13 cellular contexts compared by ENCODE assay signal in the genomic region with DNA sequence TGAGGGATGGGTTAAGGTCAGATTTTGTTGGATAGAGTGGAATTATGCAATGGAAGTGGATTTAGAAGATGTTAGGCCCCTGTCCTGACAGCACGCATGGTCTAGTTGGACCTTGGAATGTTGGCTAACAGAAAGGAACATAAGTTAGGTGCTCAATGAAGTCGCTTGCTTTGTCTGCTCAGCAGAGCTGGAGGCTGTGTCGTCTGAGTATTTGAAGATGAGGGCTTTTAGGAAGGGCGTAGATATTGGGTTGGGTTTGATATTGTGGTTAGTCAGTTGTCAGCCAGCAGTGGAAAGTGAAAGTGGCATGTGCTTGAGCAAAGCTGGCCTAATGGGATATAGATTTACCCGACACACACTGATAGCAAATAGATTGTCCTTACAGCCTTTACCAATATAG.
DNase-seq lines count a peak whose midpoint lies in the region; ATAC-seq, FAIRE-seq and TF ChIP-seq lines count a peak whose summit lies in the region.
"Had no signal": no experiment of that assay in that cellular context is flagged by ENCODE, and none has a peak within 500 bp of the region (broad histone marks: within the 10 kb centered on the region; RNA-seq: fewer than 3 reads in every experiment).

No MANE protein-coding gene starts in this region.

- H2AFZ ChIP-seq in GM12878 (ENCODE audit: control insufficient read depth, low read depth, low read length) = no peak overlapping the region

- CTCF ChIA-PET in GM12878 (lab: Yijun Ruan, JAX) = interaction anchor here (0.8 to 5.2 kb wide), 12 partner anchors 11 to 241 kb away, joined by 4 to 48 read pairs (median 8); no protein-coding TSS in a partner anchor

- no peak for TF ChIP-seq CTCF in NB4 (IDR thresholded peaks at IDR 0.05; ENCODE audit: low read depth, low read length)
- no peak for TF ChIP-seq CTCF in GM12878 (IDR thresholded peaks at IDR 0.05 in 2 of 3, conservative IDR thresholded peaks at IDR 0.05 in 1 of 3; ENCODE audit: control insufficient read depth in 2 of 3, extremely low read depth in 1 of 3, insufficient read depth in 1 of 3, low read depth in 3 of 3, low read length in 3 of 3)
- no peak for TF ChIP-seq CTCF in spleen (IDR thresholded peaks at IDR 0.05 in 8 of 11, conservative IDR thresholded peaks at IDR 0.05 in 3 of 11)

- TF ChIP-seq POLR2A in NB4 (IDR thresholded peaks at IDR 0.05; ENCODE audit: extremely low read depth, insufficient read length) (no peak), GM12878 (IDR thresholded peaks at IDR 0.05; ENCODE audit: low read depth, low read length) (no peak), spleen (IDR thresholded peaks at IDR 0.05) (no peak)

- in situ Hi-C loops in GM12878 (cut with MboI) = no loop called here

- WGBS in GM12878 (ENCODE audit: insufficient coverage, insufficient replicate concordance, low lambda C conversion rate, missing lambda C conversion rate) = 77% methylated on average over 5 of the region's 5 CpGs
- 40 to 46% (median 44%) methylated on average over 5 of the region's 5 CpGs for WGBS in spleen, 5 donors

- peaks cover 4% of the 10 kb centered on the region; the same call in 1 of the 2 replicates for H3K79me2 ChIP-seq in GM12878 (ENCODE audit: control insufficient read depth, insufficient read depth, low read length)

- H3K27me3 ChIP-seq in GM12878 (replicated peaks in 1 of 2; ENCODE audit: control insufficient read depth in 2 of 2, insufficient read depth in 2 of 2, low read length in 1 of 2) (no peaks in the 10 kb centered on the region), spleen (replicated peaks in 1 of 7) (no peaks in the 10 kb centered on the region)

- H4K20me1 ChIP-seq in GM12878 (ENCODE audit: control insufficient read depth, insufficient read depth) = no peaks in the 10 kb centered on the region

- SMC1A ChIA-PET in GM12878 (lab: Charles Lee; ENCODE audit: uncharacterized antibody, unreplicated experiment) = interaction anchor here (0.6 to 11.4 kb wide), 19 partner anchors 8 to 241 kb away, joined by 3 to 224 read pairs (median 17); no protein-coding TSS in a partner anchor

- FAIRE-seq in GM12878 (lab: Jason Lieb, UNC) = no peak
- FAIRE-seq: G401.6, H1 had no signal

- peak overlapping the region; percentile 24; the same call in 1 of the 2 replicates for H3K9ac ChIP-seq in GM12878 (ENCODE audit: control insufficient read depth, insufficient read depth, low read length)

- no peak for TF ChIP-seq RAD21 in GM12878 (IDR thresholded peaks at IDR 0.05; ENCODE audit: insufficient read depth, low read depth, low read length)

- RAD21 ChIA-PET in GM12878 (lab: Charles Lee; ENCODE audit: unreplicated experiment) = interaction anchor here (1.3 to 6.3 kb wide), 10 partner anchors 12 to 54 kb away, joined by 4 to 100 read pairs (median 30); no protein-coding TSS in a partner anchor

- no peak for TF ChIP-seq EP300 in GM12878 (IDR thresholded peaks at IDR 0.05; ENCODE audit: borderline replicate concordance in 1 of 2, control insufficient read depth in 1 of 2, low read depth in 2 of 2, low read length in 2 of 2)

- H3K4me1 ChIP-seq in GM12878 (ENCODE audit: control insufficient read depth, insufficient read depth, low read length) (peaks cover 56% of the 10 kb centered on the region), spleen (peaks cover 27 to 100% (median 79%) of the 10 kb centered on the region in 6 donors)

- intact Hi-C loops in GM12878 (cut with micrococcal nuclease; ENCODE audit: unreplicated experiment) (no loop called here), spleen (cut with DNase I; ENCODE audit: low total_unique reads) (no loop called here)

- BruUV-seq in GM12878 (replicated peaks; lab: Mats Ljungman, UMichigan) = no TSS peak

- H3K36me3 ChIP-seq in GM12878 (ENCODE audit: control insufficient read depth in 2 of 2, insufficient read depth in 2 of 2, low read length in 1 of 2) (no peaks in the 10 kb centered on the region), spleen (no peaks in the 10 kb centered on the region)

- POLR2A ChIA-PET in GM12878 (lab: Charles Lee) = interaction anchor here (1.2 to 3.6 kb wide), 7 partner anchors 11 to 50 kb away, joined by 3 to 19 read pairs (median 10); no protein-coding TSS in a partner anchor

- peak; percentile 21 to 36 for ATAC-seq in activated CD4-positive, CD25-positive, alpha-beta regulatory T cell treated with anti-CD3 and anti-CD28 coated beads, Interleukin-2, amount 50 U/mL, for 24 hours
- ATAC-seq in GM12878 = peak; percentile 30
- no peak for ATAC-seq in GM18519 (IDR thresholded peaks at IDR 0.05; ENCODE audit: low FRiP score, unreplicated experiment)

- DNase-seq in activated CD4-positive, CD25-positive, alpha-beta regulatory T cell treated with anti-CD3 and anti-CD28 coated beads, Interleukin-2, amount 50 U/mL, for 72 hours = no peak
- DNase-seq in NB4 (ENCODE audit: low read depth) (peak; percentile 47), GM12878 (ENCODE audit: low read depth, low spot score) (peak; percentile 44), spleen (no peak), cerebellar cortex (ENCODE audit: low spot score) (no peak)
- DNase-seq in stimulated activated CD4-positive, alpha-beta T cell treated with anti-CD3 and anti-CD28 coated beads, Interleukin-2, amount 100 ng/mL, for 48 hours = no peak
- DNase-seq: ACHN; mesenchymal stem cell; NK-92 treated with Interleukin-12 subunit alpha and Interleukin-12 subunit beta, amount 100 ng/mL, for 24 hours had no signal

- H3K4me3 ChIP-seq in NB4 (ENCODE audit: low read depth, low read length) (no peak overlapping the region), GM12878 (peak overlapping the region; percentile 8; the same call in 1 of the 2 replicates), spleen (peak overlapping the region in 1 of 8 donors; percentile 14)

- peak overlapping the region; percentile 60 for H3K4me2 ChIP-seq in GM12878 (ENCODE audit: control insufficient read depth, insufficient read depth)

- H3K9me3 ChIP-seq in GM12878 (replicated peaks; ENCODE audit: control insufficient read depth, insufficient read depth, low read length) = no peaks in the 10 kb centered on the region; the same call in 2 of the 3 replicates
- no peaks in the 10 kb centered on the region for H3K9me3 ChIP-seq in spleen

- H3K27ac ChIP-seq in GM12878 (ENCODE audit: control insufficient read depth, insufficient read depth) = peak overlapping the region; percentile 85
- H3K27ac ChIP-seq in spleen = peak overlapping the region; percentile 44 to 97 (median 80)

TF ChIP-seq in GM12878, 131 proteins besides CTCF, POLR2A, EP300 and RAD21 (continues in another document):
- TF ChIP-seq NBN (IDR thresholded peaks at IDR 0.05) = no peak
- no peak for TF ChIP-seq MTA3 (IDR thresholded peaks at IDR 0.05; ENCODE audit: borderline replicate concordance, low read length)
- TF ChIP-seq EZH2 (IDR thresholded peaks at IDR 0.05; ENCODE audit: borderline replicate concordance, control insufficient read depth, low read depth, low read length) = no peak
- no peak for TF ChIP-seq MYC (IDR thresholded peaks at IDR 0.05; ENCODE audit: insufficient read depth, insufficient read length, insufficient replicate concordance, low read length, severe bottlenecking)
- no peak for TF ChIP-seq ZNF274 (IDR thresholded peaks at IDR 0.05; ENCODE audit: insufficient read depth, insufficient read length)
- 0 out of 2 replicates have a peak, but pooled peaks have one; percentile 21 for TF ChIP-seq ZNF687 (IDR thresholded peaks at IDR 0.05)
- no peak for TF ChIP-seq RAD51 (IDR thresholded peaks at IDR 0.05)
- TF ChIP-seq RELB (IDR thresholded peaks at IDR 0.05; ENCODE audit: low read depth) = no peak
- TF ChIP-seq TCF7 (IDR thresholded peaks at IDR 0.05; ENCODE audit: borderline replicate concordance) = no peak
- no peak for TF ChIP-seq ZSCAN29 (IDR thresholded peaks at IDR 0.05)

Comparison
In these comparisons a context has a peak if more than half of its experiments do, and no peak if none do; other contexts are left out.
1. DNase-seq: peak in NB4 (single experiment) and GM12878 (single experiment); none in activated CD4-positive, CD25-positive, alpha-beta regulatory T cell treated with anti-CD3 and anti-CD28 coated beads, Interleukin-2, amount 50 U/mL, for 72 hours (single experiment), spleen (single experiment), stimulated activated CD4-positive, alpha-beta T cell treated with anti-CD3 and anti-CD28 coated beads, Interleukin-2, amount 100 ng/mL, for 48 hours (0 of 2) and cerebellar cortex (single experiment).